ENCODE assay signal across 1 cellular context in genomic region chr7:157926521-157927167, GRCh38.
TF ChIP-seq lines count a peak whose summit lies in the region.

No MANE protein-coding gene starts in this region.

TF ChIP-seq in HepG2, 621 proteins besides CTCF, POLR2A, EP300 and RAD21 (continued from another document):
- TF ChIP-seq, protein P1, sequence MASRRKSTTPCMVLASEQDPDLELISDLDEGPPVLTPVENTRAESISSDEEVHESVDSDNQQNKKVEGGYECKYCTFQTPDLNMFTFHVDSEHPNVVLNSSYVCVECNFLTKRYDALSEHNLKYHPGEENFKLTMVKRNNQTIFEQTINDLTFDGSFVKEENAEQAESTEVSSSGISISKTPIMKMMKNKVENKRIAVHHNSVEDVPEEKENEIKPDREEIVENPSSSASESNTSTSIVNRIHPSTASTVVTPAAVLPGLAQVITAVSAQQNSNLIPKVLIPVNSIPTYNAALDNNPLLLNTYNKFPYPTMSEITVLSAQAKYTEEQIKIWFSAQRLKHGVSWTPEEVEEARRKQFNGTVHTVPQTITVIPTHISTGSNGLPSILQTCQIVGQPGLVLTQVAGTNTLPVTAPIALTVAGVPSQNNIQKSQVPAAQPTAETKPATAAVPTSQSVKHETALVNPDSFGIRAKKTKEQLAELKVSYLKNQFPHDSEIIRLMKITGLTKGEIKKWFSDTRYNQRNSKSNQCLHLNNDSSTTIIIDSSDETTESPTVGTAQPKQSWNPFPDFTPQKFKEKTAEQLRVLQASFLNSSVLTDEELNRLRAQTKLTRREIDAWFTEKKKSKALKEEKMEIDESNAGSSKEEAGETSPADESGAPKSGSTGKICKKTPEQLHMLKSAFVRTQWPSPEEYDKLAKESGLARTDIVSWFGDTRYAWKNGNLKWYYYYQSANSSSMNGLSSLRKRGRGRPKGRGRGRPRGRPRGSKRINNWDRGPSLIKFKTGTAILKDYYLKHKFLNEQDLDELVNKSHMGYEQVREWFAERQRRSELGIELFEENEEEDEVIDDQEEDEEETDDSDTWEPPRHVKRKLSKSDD (CRISPR knock-in tag; IDR thresholded peaks at IDR 0.05; ENCODE audit: low read depth), result no peak
- TF ChIP-seq HOXD1 (CRISPR knock-in tag; IDR thresholded peaks at IDR 0.05) (no peak), MTA3 (CRISPR knock-in tag; IDR thresholded peaks at IDR 0.05) (no peak), BORCS8-MEF2B (CRISPR knock-in tag; IDR thresholded peaks at IDR 0.05) (no peak), TIGD3 (CRISPR knock-in tag; IDR thresholded peaks at IDR 0.05; ENCODE audit: borderline replicate concordance) (no peak), CBX5 (CRISPR knock-in tag; IDR thresholded peaks at IDR 0.05; ENCODE audit: borderline replicate concordance) (no peak), KDM5A (IDR thresholded peaks at IDR 0.05; ENCODE audit: borderline replicate concordance, low read length) (no peak), MYPOP (CRISPR knock-in tag; IDR thresholded peaks at IDR 0.05) (no peak)
